Comparison of ENCODE assay signal across 11 cellular contexts in the genomic region with DNA sequence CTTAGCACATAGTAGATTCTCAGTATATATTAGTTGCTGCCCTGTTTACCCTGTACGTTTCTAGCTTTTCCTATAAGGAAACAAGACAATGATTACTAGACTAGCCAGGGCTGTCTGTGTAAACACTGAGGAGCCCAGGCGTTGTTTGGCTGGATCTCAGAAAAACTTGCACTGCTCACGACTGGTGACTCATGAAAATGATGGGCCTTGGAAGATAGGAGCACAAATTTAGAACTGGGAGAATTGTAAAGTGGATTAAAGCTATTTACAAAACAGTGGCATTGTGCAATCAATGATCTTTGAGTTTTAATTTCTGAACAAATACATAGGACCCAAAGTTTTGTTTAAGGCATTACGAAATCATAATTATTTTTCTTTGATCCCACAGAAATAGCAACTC.
DNase-seq lines count a peak whose midpoint lies in the region; ATAC-seq, FAIRE-seq and TF ChIP-seq lines count a peak whose summit lies in the region.
"Had no signal": no experiment of that assay in that cellular context is flagged by ENCODE, and none has a peak within 500 bp of the region (broad histone marks: within the 10 kb centered on the region; RNA-seq: fewer than 3 reads in every experiment).

No MANE protein-coding gene starts in this region.

- no peaks in the 10 kb centered on the region for H3K79me2 ChIP-seq in keratinocyte (ENCODE audit: control insufficient read depth, insufficient read depth, low read length)

- no peak overlapping the region for H3K4me3 ChIP-seq in brain microvascular endothelial cell (ENCODE audit: low read depth, low read length)
- H3K4me3 ChIP-seq in keratinocyte (ENCODE audit: control insufficient read depth in 2 of 3, extremely low read depth in 1 of 3, insufficient read depth in 2 of 3, low read depth in 1 of 3, low read length in 3 of 3), result peak overlapping the region in 1 of 3 experiments; percentile 34
- no peak overlapping the region for H3K4me3 ChIP-seq in skin epidermis

- peak overlapping the region; percentile 77 for H3K27ac ChIP-seq in brain microvascular endothelial cell
- H3K27ac ChIP-seq in keratinocyte (ENCODE audit: control insufficient read depth, insufficient read depth, low read length), result peak overlapping the region; percentile 83
- peak overlapping the region in 12 of 21 experiments; percentile 9 to 70 (median 56) for H3K27ac ChIP-seq in skin epidermis

- dilution Hi-C loops in keratinocyte (cut with MboI; ENCODE audit: extremely low pct_ligation_motif_present, low sequenced_read_pairs), result no loop called here

- peaks cover 62% of the 10 kb centered on the region for H3K4me1 ChIP-seq in keratinocyte (ENCODE audit: control insufficient read depth, extremely low read depth, insufficient read depth, low read length)

- H3K27me3 ChIP-seq in brain microvascular endothelial cell (replicated peaks) (no peaks in the 10 kb centered on the region), keratinocyte (ENCODE audit: control insufficient read depth, extremely low read depth, insufficient read depth, low read length) (no peaks in the 10 kb centered on the region)

- in situ Hi-C loops in brain microvascular endothelial cell (cut with HindIII; ENCODE audit: low pct_ligation_motif_present, low sequenced_read_pairs), result no loop called here

- peak overlapping the region; percentile 39 for H3K9ac ChIP-seq in keratinocyte (ENCODE audit: control insufficient read depth, extremely low read depth, insufficient read depth, low read length)

- H4K20me1 ChIP-seq in keratinocyte (ENCODE audit: control insufficient read depth, extremely low read depth, insufficient read depth, low read length), result no peaks in the 10 kb centered on the region

- no peaks in the 10 kb centered on the region for H3K36me3 ChIP-seq in brain microvascular endothelial cell (replicated peaks)
- no peaks in the 10 kb centered on the region for H3K36me3 ChIP-seq in keratinocyte (ENCODE audit: control insufficient read depth in 2 of 2, extremely low read depth in 1 of 2, insufficient read depth in 2 of 2, low read length in 2 of 2)

- H3K9me3 ChIP-seq in keratinocyte (ENCODE audit: control insufficient read depth, low read depth, low read length), result no peaks in the 10 kb centered on the region

- TF ChIP-seq CTCF in brain microvascular endothelial cell (IDR thresholded peaks at IDR 0.05; ENCODE audit: low read depth, low read length, missing control alignments), result no peak
- no peak for TF ChIP-seq CTCF in keratinocyte (optimal IDR thresholded peaks at IDR 0.05 in 1 of 3, IDR thresholded peaks at IDR 0.05 in 1 of 3, conservative IDR thresholded peaks at IDR 0.05 in 1 of 3; ENCODE audit: extremely low read depth in 1 of 3, insufficient read depth in 2 of 3, low read length in 3 of 3)

- H3K9me1 ChIP-seq in keratinocyte (ENCODE audit: control insufficient read depth, extremely low read depth, insufficient read depth, low read length), result no peaks in the 10 kb centered on the region

- FAIRE-seq in keratinocyte (lab: Jason Lieb, UNC), result peak; percentile 74

- ATAC-seq in GM18517 (IDR thresholded peaks at IDR 0.05; ENCODE audit: unreplicated experiment) (no peak), HG02678 (IDR thresholded peaks at IDR 0.05; ENCODE audit: unreplicated experiment) (no peak)
- ATAC-seq: WTC11 had no signal

- peak overlapping the region; percentile 64 for H3K4me2 ChIP-seq in keratinocyte (ENCODE audit: control insufficient read depth, extremely low read depth, insufficient read depth, low read depth, low read length)

- DNase-seq in GM04504 (ENCODE audit: low read depth) (peak; percentile 92), brain microvascular endothelial cell (peak; percentile 93), keratinocyte (ENCODE audit: low read depth, low spot score) (no peak), cerebellar nuclear complex (lab: John Stamatoyannopoulos, UW) (no peak)
- no peak for DNase-seq in effector CD4-positive, alpha-beta T cell
- DNase-seq: NCI-H146, retina had no signal

- H2AFZ ChIP-seq in keratinocyte (ENCODE audit: control insufficient read depth, low read length), result no peak overlapping the region

Comparison
In these comparisons a context has a peak if more than half of its experiments do, and no peak if none do; other contexts are left out.
1. DNase-seq: peak in GM04504 (single experiment) and brain microvascular endothelial cell (single experiment); none in keratinocyte (single experiment), cerebellar nuclear complex (0 of 2) and effector CD4-positive, alpha-beta T cell (single experiment).
2. Peak in every context shown above with its lines, with median percentiles within 50 percentile points of each other: H3K27ac ChIP-seq.